21 cellular contexts compared by ENCODE assay signal in genomic region chr1:111267801-111268508, GRCh38. TPM values are rescaled to one million over a fixed set of nuclear protein-coding genes. Genes with fewer than 3 reads are reported as not detected.
DNase-seq lines count a peak whose midpoint lies in the region; ATAC-seq and TF ChIP-seq lines count a peak whose summit lies in the region.
"Had no signal": no experiment of that assay in that cellular context is flagged by ENCODE, and none has a peak within 500 bp of the region (broad histone marks: within the 10 kb centered on the region; RNA-seq: fewer than 3 reads in every experiment).

No MANE protein-coding gene starts in this region.

- no peak for TF ChIP-seq CTCF in neural crest cell (conservative IDR thresholded peaks at IDR 0.05)
- no peak for TF ChIP-seq CTCF in thyroid gland (IDR thresholded peaks at IDR 0.05)

- TF ChIP-seq POLR2A in thyroid gland (IDR thresholded peaks at IDR 0.05) = no peak

- H3K4me1 ChIP-seq in thyroid gland = peaks cover 7 to 13% of the 10 kb centered on the region in 2 donors

- 65 to 69% methylated on average over 4 of the region's 4 CpGs for WGBS in thyroid gland, 2 donors

- no peaks in the 10 kb centered on the region for H3K36me3 Mint-ChIP-seq in neural crest cell (ENCODE audit: low read depth)

- H3K4me1 Mint-ChIP-seq in neural crest cell = peaks cover 9% of the 10 kb centered on the region

- no peaks in the 10 kb centered on the region for H3K27me3 ChIP-seq in thyroid gland

- DNase-seq in foreskin melanocyte (peak; percentile 61), neural crest cell (ENCODE audit: low read depth, low spot score) (no peak), thyroid gland (peak; percentile 40 to 52), activated T-cell treated with anti-CD3 and anti-CD28 coated beads for 4 hours (no peak)
- DNase-seq in activated CD4-positive, alpha-beta T cell treated with anti-CD3 and anti-CD28 coated beads, Interleukin-2, amount 50 U/mL, for 4 hours = no peak
- DNase-seq: C1 segment of cervical spinal cord; Calu3; CD4-positive, alpha-beta memory T cell; COR-L47; DMS53; DMS79 treated with DMSO at 0.1 percent for 48 hours; GF-D8; GM23248; H7; HCEC 1CT had no signal

- no peak for ATAC-seq in GM18858 (IDR thresholded peaks at IDR 0.05; ENCODE audit: unreplicated experiment)

- no peaks in the 10 kb centered on the region for H3K36me3 ChIP-seq in thyroid gland

- no peak overlapping the region for H3K27ac ChIP-seq in thyroid gland
- H3K27ac ChIP-seq: GM23248 had no signal

- H3K9me3 ChIP-seq in thyroid gland = no peaks in the 10 kb centered on the region

- H3K27me3 Mint-ChIP-seq in neural crest cell (ENCODE audit: low read depth) = no peaks in the 10 kb centered on the region

- H3K9me3 Mint-ChIP-seq in neural crest cell = peaks cover 11% of the 10 kb centered on the region

- H3K4me3 Mint-ChIP-seq in neural crest cell = no peak overlapping the region
- H3K4me3 Mint-ChIP-seq: CD4-positive, alpha-beta memory T cell had no signal

- H3K27ac Mint-ChIP-seq in neural crest cell (ENCODE audit: unreplicated experiment) = peak overlapping the region; percentile 40
- H3K27ac Mint-ChIP-seq: CD4-positive, alpha-beta memory T cell had no signal

- intact Hi-C loops in thyroid gland (cut with DNase I) = no loop called here

- H3K4me3 ChIP-seq in thyroid gland (replicated peaks in 1 of 3) = no peak overlapping the region
- H3K4me3 ChIP-seq: GM23248 had no signal

RNA-seq across cellular contexts. Expression of gene CHIA, which starts 22.7 kb away (rescaled TPM):
- total RNA-seq in neural crest cell (not detected in 2 replicates), thyroid gland (not detected)
- total RNA-seq: A172; A673; Calu3; CD4-positive, alpha-beta memory T cell; Daoy; G401; GM23248; H1; H7 had no signal

RNA-seq across cellular contexts. Expression of gene CHI3L2, which starts 40.4 kb away (rescaled TPM):
- total RNA-seq in neural crest cell = not detected in 2 replicates
- total RNA-seq in thyroid gland = 10 to 100 TPM in 2 of 4 donors, 1 to 10 TPM in 2; 4.2 to 25.7 (median 11.8) TPM
- total RNA-seq: A673, G401, GM23248, H1, H7 had no signal

Comparison
In these comparisons a context has a peak if more than half of its experiments do, and no peak if none do; other contexts are left out.
1. DNase-seq: peak in foreskin melanocyte (single experiment) and thyroid gland (2 of 2); none in neural crest cell (single experiment), activated CD4-positive, alpha-beta T cell treated with anti-CD3 and anti-CD28 coated beads, Interleukin-2, amount 50 U/mL, for 4 hours (0 of 2) and activated T-cell treated with anti-CD3 and anti-CD28 coated beads for 4 hours (single experiment).